Comparison of ENCODE assay signal across 8 cellular contexts in the genomic region with DNA sequence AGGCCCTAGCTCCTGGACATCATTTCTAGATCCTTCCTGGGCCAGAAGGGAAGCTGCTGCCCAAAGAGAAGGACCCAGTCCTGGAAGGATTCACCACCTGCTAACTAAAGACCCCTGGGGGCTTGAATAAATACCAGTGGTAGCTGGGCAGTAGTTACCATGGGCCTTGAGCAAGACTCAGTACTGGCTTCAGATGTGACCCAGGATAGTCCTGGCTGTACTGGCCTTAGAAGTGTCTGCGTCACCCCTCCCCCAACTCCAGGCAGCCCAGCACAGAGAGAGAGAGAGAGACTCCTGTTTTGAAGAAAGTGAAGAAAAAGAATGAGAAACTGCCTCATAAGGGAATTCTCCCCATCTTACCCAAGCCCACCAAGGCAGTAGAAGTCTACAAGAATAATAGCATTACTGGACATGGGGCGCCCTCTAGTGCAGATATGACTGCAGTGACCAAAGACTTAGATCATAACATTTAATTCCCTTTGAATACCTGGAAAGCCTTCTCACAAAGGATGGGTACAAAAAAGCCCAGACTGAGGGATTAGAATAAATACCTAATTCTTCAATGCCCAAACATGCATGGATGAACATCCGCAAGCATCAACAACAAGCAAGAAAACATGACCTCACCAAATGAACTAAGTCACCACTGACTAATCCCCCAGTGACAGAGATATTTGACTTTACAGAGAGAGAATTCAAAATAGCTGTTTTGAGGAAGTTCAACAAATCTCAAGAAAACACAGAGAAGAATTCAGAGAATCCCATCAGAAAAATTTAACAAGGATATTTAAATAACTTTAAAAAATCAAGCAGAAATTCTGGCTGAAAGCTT.
A peak's percentile ranks its signal among the peaks of the same experiment; 100 is the strongest.
DNase-seq lines count a peak whose midpoint lies in the region; ATAC-seq, FAIRE-seq and TF ChIP-seq lines count a peak whose summit lies in the region.

No MANE protein-coding gene starts in this region.

- H3K27me3 Mint-ChIP-seq in glutamatergic neuron (ENCODE audit: unreplicated experiment), result peaks cover 3% of the 10 kb centered on the region

- no peaks in the 10 kb centered on the region for H3K4me1 ChIP-seq in spleen

- no peak overlapping the region for H3K4me3 ChIP-seq in spleen

- H3K9me3 ChIP-seq in spleen, result peaks cover 0 to 6% (median 4%) of the 10 kb centered on the region in 8 donors

- no peak overlapping the region for H3K27ac Mint-ChIP-seq in glutamatergic neuron (ENCODE audit: unreplicated experiment)

- no peak overlapping the region for H3K27ac ChIP-seq in spleen

- H3K27me3 ChIP-seq in spleen (replicated peaks in 1 of 7), result no peaks in the 10 kb centered on the region

- H3K36me3 Mint-ChIP-seq in glutamatergic neuron (ENCODE audit: unreplicated experiment), result peaks cover 9% of the 10 kb centered on the region

- WGBS in spleen, 5 donors, result 62 to 71% (median 68%) methylated on average over 3 of the region's 3 CpGs

- intact Hi-C loops in spleen (cut with DNase I; ENCODE audit: low total_unique reads), result loop anchor here (5.0 to 10.0 kb wide), 2 partner anchors 357 to 795 kb away; no protein-coding TSS in a partner anchor

- H3K4me3 Mint-ChIP-seq in glutamatergic neuron (ENCODE audit: unreplicated experiment), result no peak overlapping the region

- peaks cover 6% of the 10 kb centered on the region for H3K4me1 Mint-ChIP-seq in glutamatergic neuron (ENCODE audit: low read depth, unreplicated experiment)

- no peaks in the 10 kb centered on the region for H3K9me3 Mint-ChIP-seq in glutamatergic neuron (ENCODE audit: unreplicated experiment)

- no peak for TF ChIP-seq POLR2A in spleen (IDR thresholded peaks at IDR 0.05)

- FAIRE-seq in G401.6 (lab: Jason Lieb, UNC), result peak; percentile 36

- ATAC-seq in HG03520 (IDR thresholded peaks at IDR 0.05; ENCODE audit: unreplicated experiment) (peak; percentile 67), HG02588 (IDR thresholded peaks at IDR 0.05; ENCODE audit: unreplicated experiment) (no peak)

- H3K36me3 ChIP-seq in spleen, result no peaks in the 10 kb centered on the region

- DNase-seq in NCI-H82 treated with DMSO at 0.1 percent for 48 hours (lab: John Stamatoyannopoulos, UW; ENCODE audit: unreplicated experiment) (peak; percentile 73), activated T-cell treated with anti-CD3 and anti-CD28 coated beads for 48 hours (ENCODE audit: low read depth) (peak; percentile 18), glutamatergic neuron (peak; percentile 71), spleen (no peak), T1000 (lab: John Stamatoyannopoulos, UW) (no peak)

- peak; percentile 68 for TF ChIP-seq CTCF in glutamatergic neuron (IDR thresholded peaks at IDR 0.05; ENCODE audit: partially characterized antibody, unreplicated experiment)
- peak in 10 of 11 experiments; percentile 41 to 64 (median 59) for TF ChIP-seq CTCF in spleen (IDR thresholded peaks at IDR 0.05 in 8 of 11, conservative IDR thresholded peaks at IDR 0.05 in 3 of 11)

Comparison
In these comparisons a context has a peak if more than half of its experiments do, and no peak if none do; other contexts are left out.
1. DNase-seq: peak in NCI-H82 treated with DMSO at 0.1 percent for 48 hours (single experiment), activated T-cell treated with anti-CD3 and anti-CD28 coated beads for 48 hours (single experiment) and glutamatergic neuron (single experiment); none in spleen (single experiment) and T1000 (single experiment).